8 cellular contexts compared by ENCODE assay signal in the genomic region with DNA sequence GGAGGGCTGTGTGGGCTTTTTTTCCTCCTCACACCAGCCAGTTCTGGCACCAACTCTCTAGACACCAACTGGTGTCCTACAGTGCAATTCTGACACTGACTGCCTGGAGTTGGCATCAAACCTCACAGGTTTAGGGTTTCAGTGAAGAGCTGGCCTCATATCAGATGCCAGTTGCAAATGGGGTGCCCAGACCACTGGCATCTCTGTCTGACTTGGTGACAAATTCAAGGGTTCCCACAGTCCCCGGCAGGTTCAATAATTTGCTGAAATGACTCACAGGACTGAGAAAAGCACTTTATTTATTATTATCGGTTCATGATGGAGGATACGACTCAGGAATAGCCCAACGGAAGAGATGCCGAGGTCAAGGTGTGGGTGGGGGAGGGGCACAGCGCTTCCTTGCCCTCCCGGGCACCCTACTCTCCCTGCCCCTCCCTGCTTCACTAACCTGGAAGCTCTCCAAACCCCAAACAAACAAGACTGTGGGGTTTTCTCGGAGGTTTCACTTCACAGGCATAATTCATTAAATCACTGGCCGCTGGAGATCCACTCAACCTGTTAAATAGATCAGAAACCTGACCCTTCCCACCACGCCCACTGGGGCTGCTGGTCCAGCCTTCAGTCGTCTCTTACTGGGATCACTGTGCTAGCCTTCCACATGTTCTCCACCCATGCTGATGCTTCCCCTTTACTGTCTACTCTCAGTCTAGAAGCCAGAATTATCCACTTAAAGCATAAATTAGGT. TPM values are rescaled to one million over a fixed set of nuclear protein-coding genes. Genes with fewer than 3 reads are reported as not detected.
DNase-seq lines count a peak whose midpoint lies in the region; ATAC-seq and TF ChIP-seq lines count a peak whose summit lies in the region.

No MANE protein-coding gene starts in this region.

- no peak overlapping the region for H3K4me3 ChIP-seq in heart right ventricle
- H3K4me3 ChIP-seq in tibial nerve, result no peak overlapping the region

- POLR2A ChIA-PET in RWPE1 (lab: Yijun Ruan, JAX; ENCODE audit: low non-redundant PET), result no interaction called here

- TF ChIP-seq CTCF in heart right ventricle (IDR thresholded peaks at IDR 0.05) (no peak), RWPE1 (conservative IDR thresholded peaks at IDR 0.05; ENCODE audit: low read depth) (no peak), tibial nerve (IDR thresholded peaks at IDR 0.05) (no peak)

- peaks cover 10 to 49% (median 42%) of the 10 kb centered on the region in 9 donors for H3K4me1 ChIP-seq in heart right ventricle
- peaks cover 0 to 29% (median 18%) of the 10 kb centered on the region in 4 donors for H3K4me1 ChIP-seq in tibial nerve

- DNase-seq in heart right ventricle, result no peak
- DNase-seq in cardiac septum (ENCODE audit: low spot score), result no peak
- DNase-seq in RWPE1 (ENCODE audit: low spot score), result peak; percentile 57
- DNase-seq in fibroblast of peridontal ligament (ENCODE audit: extremely low read depth), result peak; percentile 37
- no peak for DNase-seq in tibial nerve (ENCODE audit: low spot score in 2 of 2)
- no peak for DNase-seq in activated effector memory CD4-positive, alpha-beta T cell treated with Interleukin-2 at 50 U/mL for 16 hours
- no peak for DNase-seq in AG08395 (ENCODE audit: low spot score)
- no peak for DNase-seq in inferior parietal cortex (ENCODE audit: extremely low spot score)

- H3K27ac ChIP-seq in heart right ventricle (peak overlapping the region in 9 of 10 donors; percentile 74 to 96 (median 91)), RWPE1 (peak overlapping the region; percentile 99), tibial nerve (peak overlapping the region; percentile 20 to 86 (median 82))

- intact Hi-C loops in heart right ventricle (cut with DNase I) (loop anchor here in 7 of 10 donors (2.0 to 10.0 kb wide), 8 partner anchors 121 to 1416 kb away; a partner anchor contains a TSS), cardiac septum (cut with DNase I) (loop anchor here (5.0 kb wide), 2 partner anchors 121 to 851 kb away; a partner anchor contains a TSS)

- CTCF ChIA-PET in RWPE1 (lab: Yijun Ruan, JAX), result interaction anchor here (0.6 to 0.7 kb wide), 3 partner anchors 736 to 966 kb away, joined by 3 read pairs; no protein-coding TSS in a partner anchor

- ATAC-seq in heart right ventricle, result no peak

- 27 to 34% methylated on average over 11 of the region's 11 CpGs for WGBS in heart right ventricle, 2 donors
- WGBS in tibial nerve, 2 donors, result 27 to 29% methylated on average over 11 of the region's 11 CpGs

- H3K9me3 ChIP-seq in heart right ventricle (no peaks in the 10 kb centered on the region), tibial nerve (no peaks in the 10 kb centered on the region)

- H3K27me3 ChIP-seq in heart right ventricle (peaks cover 0 to 7% (median 0%) of the 10 kb centered on the region in 7 donors), tibial nerve (no peaks in the 10 kb centered on the region)

- H3K36me3 ChIP-seq in heart right ventricle (peaks cover 0 to 13% (median 4%) of the 10 kb centered on the region in 9 donors), tibial nerve (peaks cover 0 to 5% (median 0%) of the 10 kb centered on the region in 3 donors)

- no peak for TF ChIP-seq EP300 in tibial nerve (IDR thresholded peaks at IDR 0.05)

- no peak for TF ChIP-seq POLR2A in tibial nerve (IDR thresholded peaks at IDR 0.05)

RNA-seq across cellular contexts. Expression of a gene that starts 1.7 kb away (rescaled TPM):
- 10 to 100 TPM in 2 of 10 donors, 1 to 10 TPM in 8; 4.9 to 11.3 (median 7.6) TPM for total RNA-seq in heart right ventricle
- polyA plus RNA-seq in heart right ventricle, result 10 to 100 TPM in 1 of 2 donors, 1 to 10 TPM in 1; 6.2 to 34.3 TPM
- 11.7 TPM for total RNA-seq in cardiac septum
- total RNA-seq in tibial nerve, result 10 to 100 TPM; 33.0 to 52.4 (median 36.6) TPM

Comparison
In these comparisons a context has a peak if more than half of its experiments do, and no peak if none do; other contexts are left out.
1. DNase-seq: peak in RWPE1 (single experiment) and fibroblast of peridontal ligament (single experiment); none in heart right ventricle (0 of 2), cardiac septum (single experiment), tibial nerve (0 of 2), activated effector memory CD4-positive, alpha-beta T cell treated with Interleukin-2 at 50 U/mL for 16 hours (single experiment), AG08395 (single experiment) and inferior parietal cortex (single experiment).
2. Peak in every context shown above with its lines, with median percentiles within 50 percentile points of each other: H3K27ac ChIP-seq.